ENCODE assay signal across 8 cellular contexts in genomic region chr20:2451939-2452732, GRCh38.
DNase-seq lines count a peak whose midpoint lies in the region; ATAC-seq and TF ChIP-seq lines count a peak whose summit lies in the region.

No MANE protein-coding gene starts in this region.

- no peak for DNase-seq in AG04449 (ENCODE audit: low read depth, low spot score)
- peak; percentile 33 for DNase-seq in GM19240 (ENCODE audit: insufficient read length, low spot score)
- peak; percentile 48 for DNase-seq in NCI-H2196 treated with DMSO at 0.1 percent for 48 hours (lab: John Stamatoyannopoulos, UW; ENCODE audit: unreplicated experiment)
- peak in 3 of 4 experiments; percentile 17 to 52 (median 51) for DNase-seq in activated CD4-positive, CD25-positive, alpha-beta regulatory T cell (lab: John Stamatoyannopoulos, UW)
- peak; percentile 33 for DNase-seq in central memory CD4-positive, alpha-beta T cell
- DNase-seq in kidney tubule cell (ENCODE audit: low spot score) = peak; percentile 59
- peak; percentile 76 for DNase-seq in stimulated activated CD4-positive, alpha-beta T cell treated with anti-CD3 and anti-CD28 coated beads, Interleukin-4, amount 100 ng/mL, for 24 hours

- CTCF ChIA-PET in AG04449 (lab: Yijun Ruan, JAX) = interaction anchor here (0.6 to 5.0 kb wide), 42 partner anchors 9 to 746 kb away, joined by 3 to 191 read pairs (median 3); partner anchors contain the start of gene SNRPB

- ATAC-seq in GM21528 (IDR thresholded peaks at IDR 0.05; ENCODE audit: low FRiP score, unreplicated experiment) = no peak

- no peak overlapping the region for H3K4me3 ChIP-seq in AG04449 (ENCODE audit: low read depth, low read length)

- peak; percentile 83 for TF ChIP-seq CTCF in AG04449 (IDR thresholded peaks at IDR 0.05; ENCODE audit: insufficient read depth, low read length, missing control alignments)

- POLR2A ChIA-PET in AG04449 (lab: Yijun Ruan, JAX) = no interaction called here
